In genomic region chr1:6358757-6359567, GRCh38 we compare ENCODE assay signal across 8 cellular contexts. TPM values are rescaled to one million over a fixed set of nuclear protein-coding genes. Genes with fewer than 3 reads are reported as not detected.
A peak's percentile ranks its signal among the peaks of the same experiment; 100 is the strongest.
DNase-seq lines count a peak whose midpoint lies in the region; ATAC-seq and TF ChIP-seq lines count a peak whose summit lies in the region.

No MANE protein-coding gene starts in this region.

- TF ChIP-seq CTCF in osteocyte (IDR thresholded peaks at IDR 0.05): no peak

- ATAC-seq in HG02678 (IDR thresholded peaks at IDR 0.05; ENCODE audit: unreplicated experiment): peak; percentile 22
- ATAC-seq in HG03139 (IDR thresholded peaks at IDR 0.05; ENCODE audit: unreplicated experiment): no peak
- ATAC-seq in HG02610 (IDR thresholded peaks at IDR 0.05; ENCODE audit: unreplicated experiment): no peak

- H3K4me1 Mint-ChIP-seq in osteocyte (ENCODE audit: unreplicated experiment): peaks cover 16% of the 10 kb centered on the region

- H3K27me3 Mint-ChIP-seq in osteocyte (ENCODE audit: unreplicated experiment): no peaks in the 10 kb centered on the region

- no peaks in the 10 kb centered on the region for H3K36me3 Mint-ChIP-seq in osteocyte (ENCODE audit: unreplicated experiment)

- H3K4me3 Mint-ChIP-seq in osteocyte (ENCODE audit: unreplicated experiment): no peak overlapping the region

- TF ChIP-seq POLR2A in erythroblast (IDR thresholded peaks at IDR 0.05; ENCODE audit: low read length): no peak

- peak; percentile 34 for DNase-seq in ELR (ENCODE audit: low read depth)
- peak; percentile 50 for DNase-seq in activated CD4-positive, alpha-beta T cell treated with anti-CD3 and anti-CD28 coated beads, Interleukin-2, amount 50 U/mL, for 1 hour
- peak; percentile 44 to 62 for DNase-seq in erythroblast (lab: John Stamatoyannopoulos, UW)
- no peak for DNase-seq in osteocyte (ENCODE audit: extremely low spot score, unreplicated experiment)
- no peak for DNase-seq in NCI-H82 treated with DMSO at 0.1 percent for 48 hours (lab: John Stamatoyannopoulos, UW; ENCODE audit: unreplicated experiment)

- H3K27ac Mint-ChIP-seq in osteocyte (ENCODE audit: unreplicated experiment): peak overlapping the region; percentile 75

- no peaks in the 10 kb centered on the region for H3K9me3 Mint-ChIP-seq in osteocyte (ENCODE audit: unreplicated experiment)

RNA-seq across cellular contexts. Expression of gene ACOT7, which starts 34.6 kb away (rescaled TPM):
- 21.6 and 21.8 TPM in 2 replicates for total RNA-seq in osteocyte

Comparison
In these comparisons a context has a peak if more than half of its experiments do, and no peak if none do; other contexts are left out.
1. DNase-seq: peak in ELR (single experiment), activated CD4-positive, alpha-beta T cell treated with anti-CD3 and anti-CD28 coated beads, Interleukin-2, amount 50 U/mL, for 1 hour (single experiment) and erythroblast (2 of 2); none in osteocyte (single experiment) and NCI-H82 treated with DMSO at 0.1 percent for 48 hours (single experiment).